Comparison of ENCODE assay signal across 10 cellular contexts in the genomic region with DNA sequence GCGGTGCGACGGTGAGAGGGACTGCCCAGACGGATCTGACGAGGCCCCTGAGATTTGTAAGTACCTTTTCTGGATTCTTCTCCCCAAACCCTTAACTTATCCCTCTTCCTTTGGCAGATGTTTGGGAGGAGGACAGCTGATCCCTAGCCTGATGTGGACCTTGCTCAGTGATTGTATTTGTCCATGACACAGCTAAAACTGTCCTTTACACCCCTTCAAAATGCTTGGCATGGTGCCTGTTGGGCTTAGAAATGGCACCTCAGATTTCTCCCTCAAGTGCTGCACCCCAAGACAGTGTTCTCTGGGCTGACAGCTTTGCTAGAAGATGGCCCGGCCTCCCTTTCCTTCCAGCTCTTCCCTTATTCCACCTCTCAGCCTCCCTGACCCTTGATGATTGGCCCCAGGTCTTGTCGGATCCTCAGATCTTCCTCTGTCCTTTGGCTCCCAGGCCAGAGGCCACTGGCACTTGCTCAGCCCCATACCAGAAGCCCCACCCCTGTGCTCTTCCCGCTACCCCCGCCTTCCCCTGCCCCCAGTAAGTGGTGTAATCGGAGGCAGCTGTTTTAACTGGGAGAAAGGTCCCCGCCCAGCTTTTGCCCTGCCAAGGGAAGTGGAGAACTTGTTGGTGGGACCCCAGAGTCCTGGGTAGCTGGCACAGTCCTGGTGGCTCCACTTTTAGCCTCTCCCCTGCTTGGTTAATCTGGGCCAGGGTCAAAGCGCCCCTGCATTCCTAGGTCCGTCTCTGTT. TPM values are rescaled to one million over a fixed set of nuclear protein-coding genes. Genes with fewer than 3 reads are reported as not detected.
A peak's percentile ranks its signal among the peaks of the same experiment; 100 is the strongest.
DNase-seq lines count a peak whose midpoint lies in the region; TF ChIP-seq lines count a peak whose summit lies in the region.
"Had no signal": no experiment of that assay in that cellular context is flagged by ENCODE, and none has a peak within 500 bp of the region (broad histone marks: within the 10 kb centered on the region; RNA-seq: fewer than 3 reads in every experiment).

No MANE protein-coding gene starts in this region.

- peaks cover 0 to 8% (median 3%) of the 10 kb centered on the region in 4 donors for H3K36me3 ChIP-seq in transverse colon
- no peaks in the 10 kb centered on the region for H3K36me3 ChIP-seq in OCI-LY7 (ENCODE audit: insufficient read depth, low read length)

- H3K4me3 ChIP-seq in transverse colon (no peak overlapping the region), OCI-LY7 (ENCODE audit: low read depth, low read length, poor library complexity, severe bottlenecking) (no peak overlapping the region)

- no peaks in the 10 kb centered on the region for H3K9me2 ChIP-seq in OCI-LY7 (ENCODE audit: insufficient read depth, low read length)

- H3K27me3 Mint-ChIP-seq in mesothelial cell of epicardium (ENCODE audit: low read depth) = no peaks in the 10 kb centered on the region
- H3K27me3 Mint-ChIP-seq: activated naive CD4-positive, alpha-beta T cell treated with anti-CD3 and anti-CD28 coated beads, Interleukin-2, amount 50 U/mL, for 24 hours had no signal

- peak overlapping the region; percentile 44 for H3K27ac Mint-ChIP-seq in mesothelial cell of epicardium
- H3K27ac Mint-ChIP-seq: activated naive CD4-positive, alpha-beta T cell treated with anti-CD3 and anti-CD28 coated beads, Interleukin-2, amount 50 U/mL, for 24 hours had no signal

- H3K9me3 ChIP-seq in transverse colon = no peaks in the 10 kb centered on the region
- H3K9me3 ChIP-seq in OCI-LY7 (ENCODE audit: low read length) = no peaks in the 10 kb centered on the region

- POLR2A ChIA-PET in OCI-LY7 (lab: Charles Lee) = no interaction called here

- H3K4me1 Mint-ChIP-seq in mesothelial cell of epicardium = peaks cover 24% of the 10 kb centered on the region

- no peak overlapping the region for H3K4me2 ChIP-seq in OCI-LY7 (ENCODE audit: low read length)
- H3K4me2 ChIP-seq: KMS-11 had no signal

- in situ Hi-C loops in transverse colon (cut with MboI; ENCODE audit: low pct_ligation_motif_present in 1 of 4, low pct_unique_long_range_greater_than_20kb in 1 of 4, low sequenced_read_pairs in 3 of 4) = no loop called here

- H3K36me3 Mint-ChIP-seq in mesothelial cell of epicardium = peaks cover 24% of the 10 kb centered on the region
- H3K36me3 Mint-ChIP-seq: activated naive CD4-positive, alpha-beta T cell treated with anti-CD3 and anti-CD28 coated beads, Interleukin-2, amount 50 U/mL, for 24 hours had no signal

- H3K4me3 Mint-ChIP-seq in mesothelial cell of epicardium = no peak overlapping the region
- H3K4me3 Mint-ChIP-seq: activated naive CD4-positive, alpha-beta T cell treated with anti-CD3 and anti-CD28 coated beads, Interleukin-2, amount 50 U/mL, for 24 hours had no signal

- no peaks in the 10 kb centered on the region for H4K20me1 ChIP-seq in OCI-LY7 (ENCODE audit: insufficient read depth, low read length)

- no peaks in the 10 kb centered on the region for H3K27me3 ChIP-seq in transverse colon

- no peaks in the 10 kb centered on the region for H3K79me2 ChIP-seq in OCI-LY7 (ENCODE audit: insufficient read depth, low read depth, low read length)

- TF ChIP-seq EP300 in transverse colon (IDR thresholded peaks at IDR 0.05; ENCODE audit: low read depth) = no peak

- CTCF ChIA-PET in OCI-LY7 (lab: Charles Lee; ENCODE audit: unreplicated experiment) = no interaction called here

- H3K9me3 Mint-ChIP-seq in mesothelial cell of epicardium = no peaks in the 10 kb centered on the region
- H3K9me3 Mint-ChIP-seq: activated naive CD4-positive, alpha-beta T cell treated with anti-CD3 and anti-CD28 coated beads, Interleukin-2, amount 50 U/mL, for 24 hours had no signal

- no peak overlapping the region for H2AFZ ChIP-seq in OCI-LY7 (ENCODE audit: low read length)

- H3K27ac ChIP-seq in transverse colon (peak overlapping the region; percentile 67 to 99 (median 94)), OCI-LY7 (ENCODE audit: low read depth, low read length, poor library complexity, severe bottlenecking) (no peak overlapping the region)
- H3K27ac ChIP-seq: KMS-11 had no signal

- H3K4me1 ChIP-seq in transverse colon (peaks cover 36 to 65% (median 42%) of the 10 kb centered on the region in 4 donors), OCI-LY7 (ENCODE audit: insufficient read depth, low read length, poor library complexity, severe bottlenecking) (no peaks in the 10 kb centered on the region)

- no TSS peak for BruUV-seq in OCI-LY7 (replicated peaks; lab: Mats Ljungman, UMichigan)

- TF ChIP-seq POLR2A in erythroblast (IDR thresholded peaks at IDR 0.05; ENCODE audit: low read length) (no peak), transverse colon (IDR thresholded peaks at IDR 0.05) (no peak)

- no peak for TF ChIP-seq CTCF in mesothelial cell of epicardium (IDR thresholded peaks at IDR 0.05; ENCODE audit: unreplicated experiment)
- no peak for TF ChIP-seq CTCF in transverse colon (IDR thresholded peaks at IDR 0.05)
- no peak for TF ChIP-seq CTCF in OCI-LY7 (conservative IDR thresholded peaks at IDR 0.05; ENCODE audit: low read length)

- WGBS in transverse colon (ENCODE audit: low coverage in 1 of 2), 2 donors = 17 to 57% methylated on average over 1 to 13 of the region's 13 CpGs

- peak; percentile 14 for DNase-seq in NCI-H69 (lab: John Stamatoyannopoulos, UW)
- peak; percentile 33 to 37 for DNase-seq in erythroblast (lab: John Stamatoyannopoulos, UW)
- no peak for DNase-seq in mesothelial cell of epicardium (ENCODE audit: low spot score in 2 of 2, unreplicated experiment in 2 of 2)
- peak; percentile 84 for DNase-seq in transverse colon
- DNase-seq in RKO (ENCODE audit: low spot score) = no peak
- DNase-seq in OCI-LY7 (ENCODE audit: low spot score) = no peak
- DNase-seq in A172 (ENCODE audit: low spot score) = no peak

- intact Hi-C loops in transverse colon (cut with DNase I; ENCODE audit: low total_unique reads) = no loop called here
- intact Hi-C loops in OCI-LY7 (cut with micrococcal nuclease; ENCODE audit: unreplicated experiment) = no loop called here

RNA-seq across cellular contexts. Expression of gene LRP1-AS, which starts 8.7 kb away (rescaled TPM):
- total RNA-seq in mesothelial cell of epicardium (not detected in 3 replicates), transverse colon (not detected), OCI-LY7 (2022) (not detected in 2 replicates)
- total RNA-seq in OCI-LY7 (2014; rRNA removed; shearing (Covaris generic)) = not detected in 2 replicates
- not detected in 2 replicates for total RNA-seq in A172 (2014; rRNA removed; shearing (Covaris generic))
- total RNA-seq: epithelial cell of proximal tubule had no signal

RNA-seq across cellular contexts. Expression of gene LRP1, which starts 10.4 kb away (rescaled TPM):
- total RNA-seq in mesothelial cell of epicardium (229 to 253 TPM (median 243 TPM) in 3 replicates), transverse colon (100 to 1,000 TPM in 3 of 4 donors, 10 to 100 TPM in 1; 94.3 to 248 (median 199) TPM), OCI-LY7 (2022) (2.3 and 4.4 TPM in 2 replicates)
- total RNA-seq in OCI-LY7 (2014; rRNA removed; shearing (Covaris generic)) = 1.1 and 2.2 TPM in 2 replicates
- total RNA-seq in A172 (2014; rRNA removed; shearing (Covaris generic)) = 34.1 and 35.5 TPM in 2 replicates

RNA-seq across cellular contexts. Expression of gene STAT6, which starts 27.5 kb away (rescaled TPM):
- total RNA-seq in mesothelial cell of epicardium = 151 to 167 TPM (median 160 TPM) in 3 replicates
- 100 to 1,000 TPM; 181 to 318 (median 198) TPM for total RNA-seq in transverse colon
- 72.3 and 73.6 TPM in 2 replicates for total RNA-seq in OCI-LY7 (2014; rRNA removed; shearing (Covaris generic))
- 118 and 128 TPM in 2 replicates for total RNA-seq in OCI-LY7 (2022)
- 15.2 and 18.4 TPM in 2 replicates for total RNA-seq in A172 (2014; rRNA removed; shearing (Covaris generic))

RNA-seq across cellular contexts. Expression of gene NAB2, which starts 49.8 kb away (rescaled TPM):
- total RNA-seq in mesothelial cell of epicardium = 52.7 to 53.7 TPM (median 52.9 TPM) in 3 replicates
- total RNA-seq in transverse colon = 1 to 10 TPM; 2.6 to 9.1 (median 4.7) TPM
- total RNA-seq in OCI-LY7 (2014; rRNA removed; shearing (Covaris generic)) = 8.5 and 9.6 TPM in 2 replicates
- 4.7 and 6.8 TPM in 2 replicates for total RNA-seq in OCI-LY7 (2022)
- total RNA-seq in A172 (2014; rRNA removed; shearing (Covaris generic)) = 18.9 and 22.4 TPM in 2 replicates

Comparison
In these comparisons a context has a peak if more than half of its experiments do, and no peak if none do; other contexts are left out.
1. DNase-seq: peak in NCI-H69 (single experiment), erythroblast (2 of 2) and transverse colon (single experiment); none in mesothelial cell of epicardium (0 of 2), RKO (single experiment), OCI-LY7 (single experiment) and A172 (single experiment).